ENCODE assay signal across 15 cellular contexts in the genomic region with DNA sequence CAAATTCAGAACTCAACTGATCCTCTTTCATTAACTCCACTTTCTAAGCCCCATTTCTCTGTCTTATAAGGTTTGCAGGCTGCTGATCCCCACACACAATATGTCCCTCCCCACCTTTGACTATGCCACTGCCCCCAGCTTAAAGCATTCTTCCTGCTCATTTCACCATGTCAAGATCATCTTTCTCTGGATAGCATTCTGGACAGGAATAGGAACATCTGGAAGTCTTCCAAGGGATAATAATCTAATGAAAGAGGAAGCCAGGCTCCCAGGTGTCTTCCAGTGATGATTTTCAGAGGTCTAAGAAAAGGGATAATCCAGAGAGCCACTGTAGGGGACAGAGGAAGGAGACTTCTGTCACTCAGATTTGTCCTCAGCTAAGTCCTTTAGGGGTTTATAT. TPM values are rescaled to one million over a fixed set of nuclear protein-coding genes. Genes with fewer than 3 reads are reported as not detected.
DNase-seq lines count a peak whose midpoint lies in the region; ATAC-seq and TF ChIP-seq lines count a peak whose summit lies in the region.
"Had no signal": no experiment of that assay in that cellular context is flagged by ENCODE, and none has a peak within 500 bp of the region (broad histone marks: within the 10 kb centered on the region; RNA-seq: fewer than 3 reads in every experiment).

No MANE protein-coding gene starts in this region.

- H3K9me3 Mint-ChIP-seq in glutamatergic neuron (ENCODE audit: unreplicated experiment) (peaks cover 11% of the 10 kb centered on the region), progenitor cell of endocrine pancreas (ENCODE audit: low read depth) (no peaks in the 10 kb centered on the region)
- H3K9me3 Mint-ChIP-seq: CD8-positive, alpha-beta T cell had no signal

- no peaks in the 10 kb centered on the region for H3K36me3 Mint-ChIP-seq in glutamatergic neuron (ENCODE audit: unreplicated experiment)
- H3K36me3 Mint-ChIP-seq in progenitor cell of endocrine pancreas (ENCODE audit: insufficient read depth): no peaks in the 10 kb centered on the region
- H3K36me3 Mint-ChIP-seq: CD14-positive monocyte; CD8-positive, alpha-beta T cell had no signal

- no peak overlapping the region for H3K4me3 Mint-ChIP-seq in glutamatergic neuron (ENCODE audit: unreplicated experiment)
- no peak overlapping the region for H3K4me3 Mint-ChIP-seq in progenitor cell of endocrine pancreas (ENCODE audit: low read depth)
- H3K4me3 Mint-ChIP-seq: CD14-positive monocyte; CD8-positive, alpha-beta T cell had no signal

- DNase-seq in DMS 273 (lab: John Stamatoyannopoulos, UW; ENCODE audit: unreplicated experiment): peak; percentile 36
- DNase-seq in DMS 273 treated with DMSO at 0.1 percent for 48 hours (lab: John Stamatoyannopoulos, UW): no peak
- DNase-seq in NCI-H524 (lab: John Stamatoyannopoulos, UW): peak; percentile 67 to 90
- no peak for DNase-seq in glutamatergic neuron
- DNase-seq in progenitor cell of endocrine pancreas (ENCODE audit: low spot score, unreplicated experiment): no peak
- DNase-seq in NCI-H1105 treated with DMSO at 0.1 percent for 48 hours (lab: John Stamatoyannopoulos, UW): no peak
- no peak for DNase-seq in Right ventricle myocardium superior
- DNase-seq: CD8-positive, alpha-beta T cell; COR-L47; DMS53; GF-D8; GM23248 had no signal

- intact Hi-C loops in Right ventricle myocardium superior (cut with DNase I): no loop called here

- TF ChIP-seq CTCF in glutamatergic neuron (IDR thresholded peaks at IDR 0.05; ENCODE audit: partially characterized antibody, unreplicated experiment): no peak
- TF ChIP-seq CTCF in progenitor cell of endocrine pancreas (IDR thresholded peaks at IDR 0.05; ENCODE audit: unreplicated experiment): no peak

- H3K27ac Mint-ChIP-seq in glutamatergic neuron (ENCODE audit: unreplicated experiment) (peak overlapping the region; percentile 98), progenitor cell of endocrine pancreas (peak overlapping the region; percentile 25)
- H3K27ac Mint-ChIP-seq: CD14-positive monocyte; CD8-positive, alpha-beta T cell had no signal

- no peak for ATAC-seq in Right ventricle myocardium superior (ENCODE audit: poor library complexity)
- ATAC-seq: CD8-positive, alpha-beta T cell; HCT116 had no signal

- peaks cover 9% of the 10 kb centered on the region for H3K4me1 Mint-ChIP-seq in glutamatergic neuron (ENCODE audit: low read depth, unreplicated experiment)
- H3K4me1 Mint-ChIP-seq in progenitor cell of endocrine pancreas (ENCODE audit: low read depth): peaks cover 6% of the 10 kb centered on the region
- H3K4me1 Mint-ChIP-seq: CD14-positive monocyte had no signal

- H3K27me3 Mint-ChIP-seq in glutamatergic neuron (ENCODE audit: unreplicated experiment): peaks cover 5% of the 10 kb centered on the region
- H3K27me3 Mint-ChIP-seq in progenitor cell of endocrine pancreas: no peaks in the 10 kb centered on the region

RNA-seq across cellular contexts. Expression of a gene that starts 54.6 kb away (rescaled TPM):
- total RNA-seq in glutamatergic neuron (ENCODE audit: unreplicated experiment) (0.39 TPM), progenitor cell of endocrine pancreas (0.18 and 0.46 TPM in 2 replicates), Right ventricle myocardium superior (7.2 TPM)
- total RNA-seq: A673; CD8-positive, alpha-beta T cell had no signal

Comparison
In these comparisons a context has a peak if more than half of its experiments do, and no peak if none do; other contexts are left out.
1. DNase-seq: peak in DMS 273 (single experiment) and NCI-H524 (2 of 2); none in DMS 273 treated with DMSO at 0.1 percent for 48 hours (single experiment), glutamatergic neuron (single experiment), progenitor cell of endocrine pancreas (single experiment), NCI-H1105 treated with DMSO at 0.1 percent for 48 hours (single experiment) and Right ventricle myocardium superior (single experiment).